9 cellular contexts compared by ENCODE assay signal in the genomic region with DNA sequence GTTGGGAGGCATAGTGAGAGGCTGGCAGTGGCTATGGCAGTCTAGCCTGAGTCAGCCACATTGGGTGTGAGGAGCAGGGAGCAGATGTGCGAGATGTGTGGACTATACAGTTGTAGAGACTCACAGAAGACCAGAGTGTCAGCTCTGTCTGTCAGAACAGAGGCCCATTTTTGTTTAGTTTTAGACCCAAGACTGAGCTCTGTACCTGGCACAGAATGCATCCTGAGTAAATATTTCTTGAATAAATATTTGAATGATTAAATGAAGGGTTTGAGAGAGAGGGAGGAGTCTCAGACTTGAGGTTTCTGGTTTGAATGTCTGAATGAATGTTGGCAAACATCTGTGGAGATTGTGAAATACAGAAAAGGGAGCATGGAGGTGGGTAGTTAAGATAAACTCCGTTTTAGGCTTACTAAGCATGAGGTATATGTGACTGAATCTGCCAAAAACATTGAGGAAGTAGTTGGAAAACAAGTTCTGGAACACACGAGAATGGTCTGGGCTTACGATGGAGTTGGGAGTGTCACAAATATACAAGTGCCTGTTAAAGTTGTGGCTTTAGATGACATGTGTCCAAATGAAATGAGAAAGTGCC. TPM values are rescaled to one million over a fixed set of nuclear protein-coding genes. Genes with fewer than 3 reads are reported as not detected.
DNase-seq lines count a peak whose midpoint lies in the region; ATAC-seq and TF ChIP-seq lines count a peak whose summit lies in the region.
"Had no signal": no experiment of that assay in that cellular context is flagged by ENCODE, and none has a peak within 500 bp of the region (broad histone marks: within the 10 kb centered on the region; RNA-seq: fewer than 3 reads in every experiment).

No MANE protein-coding gene starts in this region.

- H3K9me3 ChIP-seq in MG63 = no peaks in the 10 kb centered on the region
- no peaks in the 10 kb centered on the region for H3K9me3 ChIP-seq in naive thymus-derived CD4-positive, alpha-beta T cell (ENCODE audit: control insufficient read depth in 2 of 3, low read length in 3 of 3)

- peak overlapping the region in 3 of 10 donors; percentile 25 to 43 (median 25) for H3K4me3 Mint-ChIP-seq in naive thymus-derived CD4-positive, alpha-beta T cell

- POLR2A ChIA-PET in naive thymus-derived CD4-positive, alpha-beta T cell (lab: Charles Lee) = interaction anchor here (1.5 kb wide), 1 partner anchor 23 kb away, joined by 4 read pairs; a partner anchor contains a TSS

- H3K27me3 ChIP-seq in MG63 = no peaks in the 10 kb centered on the region
- no peaks in the 10 kb centered on the region for H3K27me3 ChIP-seq in naive thymus-derived CD4-positive, alpha-beta T cell (ENCODE audit: control insufficient read depth in 2 of 2, insufficient read depth in 2 of 2, low read length in 2 of 2)

- peaks cover 46 to 74% (median 64%) of the 10 kb centered on the region in 7 donors for H3K4me1 Mint-ChIP-seq in naive thymus-derived CD4-positive, alpha-beta T cell

- H3K4me3 ChIP-seq in MG63 (no peak overlapping the region), cardiac fibroblast (replicated peaks in 1 of 2; ENCODE audit: low read depth in 2 of 2, low read length in 2 of 2) (no peak overlapping the region)
- no peak overlapping the region for H3K4me3 ChIP-seq in naive thymus-derived CD4-positive, alpha-beta T cell (ENCODE audit: low read length)

- TF ChIP-seq CTCF in C4-2B (conservative IDR thresholded peaks at IDR 0.05) (no peak), cardiac fibroblast (IDR thresholded peaks at IDR 0.05; ENCODE audit: low read depth, low read length) (no peak)

- H3K36me3 ChIP-seq in MG63 = peaks cover 40% of the 10 kb centered on the region
- peaks cover 0 to 19% (median 0%) of the 10 kb centered on the region in 3 experiments for H3K36me3 ChIP-seq in naive thymus-derived CD4-positive, alpha-beta T cell (ENCODE audit: control insufficient read depth in 2 of 3, insufficient read depth in 3 of 3, low read length in 3 of 3)

- H3K27me3 Mint-ChIP-seq in naive thymus-derived CD4-positive, alpha-beta T cell = no peaks in the 10 kb centered on the region

- H3K9me3 Mint-ChIP-seq in naive thymus-derived CD4-positive, alpha-beta T cell = no peaks in the 10 kb centered on the region

- H3K27ac ChIP-seq in C4-2B = peak overlapping the region; percentile 73
- H3K27ac ChIP-seq in naive thymus-derived CD4-positive, alpha-beta T cell (ENCODE audit: low read depth, low read length) = peak overlapping the region; percentile 17

- peaks cover 12 to 21% of the 10 kb centered on the region in 2 donors for H3K4me1 ChIP-seq in naive thymus-derived CD4-positive, alpha-beta T cell (ENCODE audit: control insufficient read depth in 2 of 2, insufficient read depth in 2 of 2, low read length in 2 of 2)

- CTCF ChIA-PET in naive thymus-derived CD4-positive, alpha-beta T cell (lab: Charles Lee) = no interaction called here

- intact Hi-C loops in naive thymus-derived CD4-positive, alpha-beta T cell (cut with micrococcal nuclease) = no loop called here

- ATAC-seq in naive thymus-derived CD4-positive, alpha-beta T cell = no peak
- ATAC-seq in HG03097 (IDR thresholded peaks at IDR 0.05; ENCODE audit: low FRiP score, unreplicated experiment) = no peak
- ATAC-seq in HG02610 (IDR thresholded peaks at IDR 0.05; ENCODE audit: unreplicated experiment) = no peak

- peak; percentile 77 for DNase-seq in MG63
- DNase-seq in cardiac fibroblast (ENCODE audit: low read depth in 2 of 2) = peak; percentile 87 to 90
- no peak for DNase-seq in naive thymus-derived CD4-positive, alpha-beta T cell
- DNase-seq in KG1 (lab: John Stamatoyannopoulos, UW) = no peak
- no peak for DNase-seq in NCI-H2196 treated with DMSO at 0.1 percent for 48 hours (lab: John Stamatoyannopoulos, UW; ENCODE audit: unreplicated experiment)
- DNase-seq: activated CD4-positive, alpha-beta T cell treated with anti-CD3 and anti-CD28 coated beads for 1 hour had no signal

- peak overlapping the region in 8 of 9 donors; percentile 5 to 83 (median 44) for H3K27ac Mint-ChIP-seq in naive thymus-derived CD4-positive, alpha-beta T cell

- H3K36me3 Mint-ChIP-seq in naive thymus-derived CD4-positive, alpha-beta T cell = peaks cover 4 to 15% (median 10%) of the 10 kb centered on the region in 5 donors

RNA-seq across cellular contexts. Expression of a gene that starts 3.6 kb away (rescaled TPM):
- 5.4 and 9.8 TPM in 2 replicates for total RNA-seq in MG63 (2014; rRNA removed; shearing (Covaris generic); ENCODE audit: low replicate concordance)
- 10 to 100 TPM; 34.8 to 68.3 (median 54.4) TPM for total RNA-seq in naive thymus-derived CD4-positive, alpha-beta T cell
- 10 to 100 TPM; 38.3 to 45.1 TPM for polyA plus RNA-seq in naive thymus-derived CD4-positive, alpha-beta T cell

RNA-seq across cellular contexts. Expression of a gene that starts 23.5 kb away (rescaled TPM):
- 46.3 and 53.0 TPM in 2 replicates for total RNA-seq in MG63 (2014; rRNA removed; shearing (Covaris generic); ENCODE audit: low replicate concordance)
- 10 to 100 TPM; 30.5 to 82.8 (median 42.6) TPM for total RNA-seq in naive thymus-derived CD4-positive, alpha-beta T cell
- polyA plus RNA-seq in naive thymus-derived CD4-positive, alpha-beta T cell = 10 to 100 TPM; 47.6 to 67.7 TPM

Comparison
In these comparisons a context has a peak if more than half of its experiments do, and no peak if none do; other contexts are left out.
1. DNase-seq: peak in MG63 (single experiment) and cardiac fibroblast (2 of 2); none in naive thymus-derived CD4-positive, alpha-beta T cell (0 of 9), KG1 (single experiment) and NCI-H2196 treated with DMSO at 0.1 percent for 48 hours (single experiment).